26 cellular contexts compared by ENCODE assay signal in genomic region chr6:70847091-70847490, GRCh38.
"Had no signal": no experiment of that assay in that cellular context is flagged by ENCODE, and none has a peak within 500 bp of the region (broad histone marks: within the 10 kb centered on the region; RNA-seq: fewer than 3 reads in every experiment).

No MANE protein-coding gene starts in this region.

- H3K9me3 Mint-ChIP-seq: effector memory CD8-positive, alpha-beta T cell; immature natural killer cell; natural killer cell; stimulated activated effector memory CD8-positive, alpha-beta T cell treated with anti-CD3 and anti-CD28 coated beads, Interleukin-12 subunit alpha, Interleukin-12 subunit beta, amount 100 ng/mL, for 72 hours had no signal

- DNase-seq: cortex of kidney; effector memory CD8-positive, alpha-beta T cell; erythroblast; esophagus squamous epithelium; hypothalamus; immature natural killer cell; left ventricle myocardium superior; lower lobe of right lung; natural killer cell; stimulated activated CD4-positive, alpha-beta T cell treated with anti-CD3 and anti-CD28 coated beads, Interleukin-12 subunit alpha, Interleukin-12 subunit beta, amount 100 ng/mL, for 4 hours; stimulated activated CD4-positive, alpha-beta T cell treated with anti-CD3 and anti-CD28 coated beads, Interleukin-2, amount 100 ng/mL, for 24 hours; stimulated activated CD4-positive, alpha-beta T cell treated with anti-CD3 and anti-CD28 coated beads, Interleukin-4, amount 100 ng/mL, for 24 hours; stimulated activated naive CD4-positive, alpha-beta T cell treated with Interleukin-2 at 50 U/mL for 16 hours; stomach; thyroid gland; trophoblast cell had no signal

- H3K36me3 ChIP-seq: lower lobe of right lung, prostate gland, right atrium auricular region, thyroid gland, vagina had no signal

- H3K9ac ChIP-seq: parathyroid adenoma had no signal

- ATAC-seq: effector memory CD8-positive, alpha-beta T cell; natural killer cell; sciatic nerve; stimulated activated effector memory CD8-positive, alpha-beta T cell treated with anti-CD3 and anti-CD28 coated beads, Interleukin-12 subunit alpha, Interleukin-12 subunit beta, amount 100 ng/mL, for 72 hours had no signal

- H3K27me3 ChIP-seq: esophagus squamous epithelium, neutrophil, right atrium auricular region, stomach, thyroid gland, vagina had no signal

- H3K27ac Mint-ChIP-seq: effector memory CD8-positive, alpha-beta T cell; stimulated activated effector memory CD8-positive, alpha-beta T cell treated with anti-CD3 and anti-CD28 coated beads, Interleukin-12 subunit alpha, Interleukin-12 subunit beta, amount 100 ng/mL, for 72 hours had no signal

- H3K4me3 ChIP-seq: esophagus squamous epithelium, lower lobe of right lung, prostate gland, right atrium auricular region, smooth muscle cell, stomach, thyroid gland, vagina had no signal

- H3K4me2 ChIP-seq: smooth muscle cell had no signal

- H3K36me3 Mint-ChIP-seq: natural killer cell had no signal

- H3K27me3 Mint-ChIP-seq: effector memory CD8-positive, alpha-beta T cell had no signal

- H2AFZ ChIP-seq: parathyroid adenoma had no signal

- H3K27ac ChIP-seq: esophagus squamous epithelium, lower lobe of right lung, neutrophil, parathyroid adenoma, prostate gland, right atrium auricular region, stomach, thyroid gland, vagina had no signal

- H3K79me2 ChIP-seq: parathyroid adenoma had no signal

- FAIRE-seq: endometrium, keratinocyte had no signal

- H3K4me3 Mint-ChIP-seq: effector memory CD8-positive, alpha-beta T cell; immature natural killer cell; natural killer cell; stimulated activated effector memory CD8-positive, alpha-beta T cell treated with anti-CD3 and anti-CD28 coated beads, Interleukin-12 subunit alpha, Interleukin-12 subunit beta, amount 100 ng/mL, for 72 hours had no signal

- H3K9me3 ChIP-seq: esophagus squamous epithelium, lower lobe of right lung, neutrophil, prostate gland, right atrium auricular region, stomach, thyroid gland, vagina had no signal

- H3K4me1 ChIP-seq: lower lobe of right lung, parathyroid adenoma, prostate gland, right atrium auricular region, stomach, thyroid gland, vagina had no signal
